ENCODE assay signal across 8 cellular contexts in the genomic region with DNA sequence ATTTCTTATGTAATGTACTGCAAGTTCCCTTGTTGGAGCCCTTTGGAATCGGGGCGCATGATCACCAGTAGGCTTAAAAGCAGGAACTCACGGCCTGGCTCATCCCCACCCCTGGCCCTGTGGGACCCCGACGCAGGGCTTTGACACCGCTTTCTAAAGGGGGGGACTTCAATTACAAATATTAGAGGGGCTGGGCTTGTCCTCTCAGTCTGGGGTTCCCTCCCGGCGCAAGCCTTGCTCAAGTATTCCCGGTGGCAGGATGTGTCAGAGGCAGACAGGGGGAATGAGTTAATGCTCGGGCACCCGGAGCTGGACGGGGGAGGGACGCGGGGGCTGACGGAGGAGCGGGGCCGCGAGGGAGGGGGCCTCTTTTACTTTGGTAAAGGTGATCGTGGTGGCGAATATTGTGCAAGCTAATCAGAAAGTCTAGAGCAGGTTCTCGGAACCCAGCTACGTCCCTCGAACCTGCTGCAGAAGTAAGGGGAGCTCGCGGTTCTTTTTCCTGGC. TPM values are rescaled to one million over a fixed set of nuclear protein-coding genes. Genes with fewer than 3 reads are reported as not detected.
A peak's percentile ranks its signal among the peaks of the same experiment; 100 is the strongest.
DNase-seq lines count a peak whose midpoint lies in the region; ATAC-seq, FAIRE-seq and TF ChIP-seq lines count a peak whose summit lies in the region.

No MANE protein-coding gene starts in this region.

- H3K4me3 Mint-ChIP-seq in astrocyte (ENCODE audit: unreplicated experiment), result peak overlapping the region; percentile 81
- peak overlapping the region; percentile 70 for H3K4me3 Mint-ChIP-seq in stimulated activated effector memory CD8-positive, alpha-beta T cell treated with anti-CD3 and anti-CD28 coated beads, Interleukin-12 subunit alpha, Interleukin-12 subunit beta, amount 100 ng/mL, for 72 hours

- no peak overlapping the region for H3K27ac Mint-ChIP-seq in astrocyte (ENCODE audit: unreplicated experiment)
- no peak overlapping the region for H3K27ac Mint-ChIP-seq in stimulated activated effector memory CD8-positive, alpha-beta T cell treated with anti-CD3 and anti-CD28 coated beads, Interleukin-12 subunit alpha, Interleukin-12 subunit beta, amount 100 ng/mL, for 72 hours

- H3K4me1 Mint-ChIP-seq in astrocyte (ENCODE audit: low read depth, unreplicated experiment), result peaks cover 12% of the 10 kb centered on the region
- H3K4me1 Mint-ChIP-seq in stimulated activated effector memory CD8-positive, alpha-beta T cell treated with anti-CD3 and anti-CD28 coated beads, Interleukin-12 subunit alpha, Interleukin-12 subunit beta, amount 100 ng/mL, for 72 hours, result peaks cover 29% of the 10 kb centered on the region

- H3K9me3 Mint-ChIP-seq in astrocyte (ENCODE audit: unreplicated experiment), result no peaks in the 10 kb centered on the region
- H3K9me3 Mint-ChIP-seq in stimulated activated effector memory CD8-positive, alpha-beta T cell treated with anti-CD3 and anti-CD28 coated beads, Interleukin-12 subunit alpha, Interleukin-12 subunit beta, amount 100 ng/mL, for 72 hours, result no peaks in the 10 kb centered on the region

- H3K9me3 ChIP-seq in astrocyte (ENCODE audit: insufficient read depth, low read depth, low read length) (no peaks in the 10 kb centered on the region), iPS-18c (ENCODE audit: control insufficient read depth, insufficient read depth, low read length) (no peaks in the 10 kb centered on the region)

- peak overlapping the region; percentile 91 for H3K4me2 ChIP-seq in astrocyte (ENCODE audit: low read length)

- peak overlapping the region; percentile 52 for H3K4me3 ChIP-seq in astrocyte (ENCODE audit: insufficient read depth, low read depth, low read length)
- peak overlapping the region; percentile 67 for H3K4me3 ChIP-seq in iPS-18c (ENCODE audit: insufficient read depth, low read depth, low read length)

- H3K9ac ChIP-seq in astrocyte (ENCODE audit: low read length), result peak overlapping the region; percentile 6

- TF ChIP-seq CTCF in astrocyte (IDR thresholded peaks at IDR 0.05; ENCODE audit: insufficient read depth, low read depth, low read length), result no peak

- no peaks in the 10 kb centered on the region for H3K36me3 ChIP-seq in astrocyte (ENCODE audit: insufficient read depth, low read length)

- no peaks in the 10 kb centered on the region for H3K36me3 Mint-ChIP-seq in astrocyte (ENCODE audit: low read depth, unreplicated experiment)
- no peaks in the 10 kb centered on the region for H3K36me3 Mint-ChIP-seq in stimulated activated effector memory CD8-positive, alpha-beta T cell treated with anti-CD3 and anti-CD28 coated beads, Interleukin-12 subunit alpha, Interleukin-12 subunit beta, amount 100 ng/mL, for 72 hours

- no peak for ATAC-seq in stimulated activated effector memory CD8-positive, alpha-beta T cell treated with anti-CD3 and anti-CD28 coated beads, Interleukin-12 subunit alpha, Interleukin-12 subunit beta, amount 100 ng/mL, for 72 hours

- no peaks in the 10 kb centered on the region for H4K20me1 ChIP-seq in astrocyte (ENCODE audit: insufficient read depth, low read length)

- H3K79me2 ChIP-seq in astrocyte (ENCODE audit: insufficient read depth, low read length), result no peaks in the 10 kb centered on the region

- peaks cover 32% of the 10 kb centered on the region for H3K27me3 ChIP-seq in astrocyte (ENCODE audit: insufficient read depth, low read length)

- peaks cover 8% of the 10 kb centered on the region for H3K4me1 ChIP-seq in astrocyte (ENCODE audit: insufficient read depth, low read length)

- peak; percentile 3 for DNase-seq in stimulated activated CD4-positive, alpha-beta T cell treated with anti-CD3 and anti-CD28 coated beads, Interleukin-12 subunit alpha, Interleukin-12 subunit beta, amount 100 ng/mL, for 4 hours
- no peak for DNase-seq in stimulated activated CD4-positive, alpha-beta T cell treated with anti-CD3 and anti-CD28 coated beads, Interleukin-15, amount 100 ng/mL, for 24 hours
- DNase-seq in astrocyte (ENCODE audit: low read depth) (no peak), Kasumi-1 (lab: John Stamatoyannopoulos, UW) (no peak), ureter (ENCODE audit: low spot score) (no peak), NCI-H2107 (lab: John Stamatoyannopoulos, UW) (no peak)
- no peak for DNase-seq in stimulated activated effector memory CD8-positive, alpha-beta T cell treated with anti-CD3 and anti-CD28 coated beads, Interleukin-12 subunit alpha, Interleukin-12 subunit beta, amount 100 ng/mL, for 72 hours (ENCODE audit: low spot score in 2 of 2)

- peaks cover 16% of the 10 kb centered on the region for H3K27me3 Mint-ChIP-seq in astrocyte (ENCODE audit: low read depth, unreplicated experiment)

- FAIRE-seq in astrocyte (lab: Jason Lieb, UNC), result no peak

- no peak overlapping the region for H3K27ac ChIP-seq in astrocyte (ENCODE audit: low read depth, low read length)

- H2AFZ ChIP-seq in astrocyte (ENCODE audit: low read depth, low read length), result peak overlapping the region; percentile 58

RNA-seq across cellular contexts. Expression of gene FGF14, which starts 1.2 kb away (rescaled TPM):
- total RNA-seq in astrocyte (0.14 and 0.23 TPM in 2 replicates), ureter (0.68 TPM)
